ENCODE assay signal across 11 cellular contexts in genomic region chr3:23748398-23749110, GRCh38. TPM values are rescaled to one million over a fixed set of nuclear protein-coding genes. Genes with fewer than 3 reads are reported as not detected.
A peak's percentile ranks its signal among the peaks of the same experiment; 100 is the strongest.
DNase-seq lines count a peak whose midpoint lies in the region; ATAC-seq and TF ChIP-seq lines count a peak whose summit lies in the region.
"Had no signal": no experiment of that assay in that cellular context is flagged by ENCODE, and none has a peak within 500 bp of the region (broad histone marks: within the 10 kb centered on the region; RNA-seq: fewer than 3 reads in every experiment).

No MANE protein-coding gene starts in this region.

- no peaks in the 10 kb centered on the region for H3K9me3 ChIP-seq in lower lobe of right lung

- H3K4me1 ChIP-seq in lower lobe of right lung = peaks cover 39% of the 10 kb centered on the region

- no peak overlapping the region for H3K27ac ChIP-seq in lower lobe of right lung

- no peaks in the 10 kb centered on the region for H3K27me3 ChIP-seq in lower lobe of right lung (ENCODE audit: low read depth)

- intact Hi-C loops in lower lobe of right lung (cut with DNase I) = no loop called here

- H3K4me3 ChIP-seq in AG09309 (ENCODE audit: control insufficient read depth, low read depth, low read length) (no peak overlapping the region), lower lobe of right lung (no peak overlapping the region)

- ATAC-seq in lower lobe of right lung (peak; percentile 49 to 78), GM19035 (IDR thresholded peaks at IDR 0.05; ENCODE audit: unreplicated experiment) (no peak), SK-N-SH treated with all-trans-retinoic acid at 6 μM for 48 hours (no peak)
- ATAC-seq: activated naive CD4-positive, alpha-beta T cell treated with anti-CD3 and anti-CD28 coated beads, Interleukin-2, amount 50 U/mL, for 72 hours had no signal

- DNase-seq in AG09309 (ENCODE audit: low read depth) = peak; percentile 52
- peak; percentile 54 for DNase-seq in HCEC 1CT
- peak; percentile 92 for DNase-seq in SIG-M5 treated with dmso at 0.1 percent for 504 hours (lab: John Stamatoyannopoulos, UW; ENCODE audit: unreplicated experiment)
- no peak for DNase-seq in lower lobe of right lung
- no peak for DNase-seq in stimulated activated CD8-positive, alpha-beta memory T cell treated with anti-CD3 and anti-CD28 coated beads, Interleukin-4, amount 100 ng/mL, for 48 hours
- DNase-seq in LoVo (ENCODE audit: low spot score) = no peak
- DNase-seq: endodermal cell, NCI-H345 had no signal

- no peak for TF ChIP-seq CTCF in AG09309 (IDR thresholded peaks at IDR 0.05; ENCODE audit: control insufficient read depth, insufficient read depth, low read depth, low read length, missing control alignments)
- TF ChIP-seq CTCF in lower lobe of right lung (IDR thresholded peaks at IDR 0.05) = no peak

- H3K36me3 ChIP-seq in lower lobe of right lung = no peaks in the 10 kb centered on the region

TF ChIP-seq in SK-N-SH treated with all-trans-retinoic acid at 6 μM for 48 hours, 23 proteins besides CTCF, POLR2A, EP300 and RAD21:
- TF ChIP-seq RARB (CRISPR knock-in tag; IDR thresholded peaks at IDR 0.05) = no peak
- TF ChIP-seq ARNTL (CRISPR knock-in tag; IDR thresholded peaks at IDR 0.05; ENCODE audit: borderline replicate concordance, low read depth) = no peak
- no peak for TF ChIP-seq ZNF8 (CRISPR knock-in tag; IDR thresholded peaks at IDR 0.05)
- TF ChIP-seq CREB5 (CRISPR knock-in tag; IDR thresholded peaks at IDR 0.05; ENCODE audit: low read depth) = no peak
- no peak for TF ChIP-seq ZFP30 (CRISPR knock-in tag; IDR thresholded peaks at IDR 0.05)
- no peak for TF ChIP-seq PATZ1 (CRISPR knock-in tag; IDR thresholded peaks at IDR 0.05; ENCODE audit: borderline replicate concordance)
- no peak for TF ChIP-seq ESRRG (CRISPR knock-in tag; IDR thresholded peaks at IDR 0.05)
- TF ChIP-seq CSDC2 (CRISPR knock-in tag; IDR thresholded peaks at IDR 0.05) = no peak
- no peak for TF ChIP-seq ZFP3 (CRISPR knock-in tag; IDR thresholded peaks at IDR 0.05)
- TF ChIP-seq PPARA (CRISPR knock-in tag; IDR thresholded peaks at IDR 0.05; ENCODE audit: borderline replicate concordance) = no peak
- TF ChIP-seq ZNF565 (CRISPR knock-in tag; conservative IDR thresholded peaks at IDR 0.05; ENCODE audit: low read depth) = no peak
- TF ChIP-seq TCF4 (CRISPR knock-in tag; IDR thresholded peaks at IDR 0.05; ENCODE audit: borderline replicate concordance) = no peak
- no peak for TF ChIP-seq POU6F1 (CRISPR knock-in tag; IDR thresholded peaks at IDR 0.05; ENCODE audit: borderline replicate concordance, low read depth)

RNA-seq across cellular contexts. Expression of gene UBE2E1, which starts 57.2 kb away (rescaled TPM):
- total RNA-seq in lower lobe of right lung = 87.8 TPM

Comparison
In these comparisons a context has a peak if more than half of its experiments do, and no peak if none do; other contexts are left out.
1. DNase-seq: peak in AG09309 (single experiment), HCEC 1CT (single experiment) and SIG-M5 treated with dmso at 0.1 percent for 504 hours (single experiment); none in lower lobe of right lung (single experiment), stimulated activated CD8-positive, alpha-beta memory T cell treated with anti-CD3 and anti-CD28 coated beads, Interleukin-4, amount 100 ng/mL, for 48 hours (single experiment) and LoVo (single experiment).
2. ATAC-seq: peak in lower lobe of right lung (2 of 2); none in GM19035 (single experiment) and SK-N-SH treated with all-trans-retinoic acid at 6 μM for 48 hours (single experiment).